28 cellular contexts compared by ENCODE assay signal in the genomic region with DNA sequence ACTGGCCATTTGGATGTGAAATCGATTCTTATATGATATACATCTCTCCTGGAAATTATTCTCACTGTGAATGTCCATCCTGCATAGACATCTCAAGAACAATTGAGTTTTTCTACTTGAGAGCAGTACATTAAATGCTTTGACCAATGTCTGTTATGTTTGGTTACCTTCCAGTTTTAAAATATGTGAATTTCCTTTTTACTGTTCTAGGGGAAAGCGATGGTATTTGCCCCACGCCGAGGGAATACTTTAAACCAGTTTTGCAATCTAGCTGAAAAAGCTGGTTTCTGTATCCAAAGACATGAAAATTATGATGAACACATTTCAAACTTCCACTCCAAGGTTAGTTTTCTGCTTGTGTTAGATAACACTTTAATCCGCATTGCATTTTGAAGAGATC.
"Had no signal": no experiment of that assay in that cellular context is flagged by ENCODE, and none has a peak within 500 bp of the region (broad histone marks: within the 10 kb centered on the region; RNA-seq: fewer than 3 reads in every experiment).

No MANE protein-coding gene starts in this region.

- DNase-seq: cerebellar nuclear complex; dorsolateral prefrontal cortex; effector CD4-positive, alpha-beta T cell; foreskin keratinocyte; heart left ventricle; kidney; mesenchymal stem cell; mucosa of descending colon; naive B cell; stimulated activated CD4-positive, alpha-beta T cell treated with anti-CD3 and anti-CD28 coated beads, Interleukin-12 subunit alpha, Interleukin-12 subunit beta, amount 100 ng/mL, for 4 hours; stimulated activated CD4-positive, alpha-beta T cell treated with anti-CD3 and anti-CD28 coated beads, Interleukin-2, amount 100 ng/mL, for 24 hours; stimulated activated CD4-positive, alpha-beta T cell treated with anti-CD3 and anti-CD28 coated beads, Interleukin-4, amount 100 ng/mL, for 4 hours; trophoblast cell had no signal

- H3K79me2 ChIP-seq: hepatocyte, parathyroid adenoma had no signal

- H3K27me3 ChIP-seq: vagina had no signal

- H3K4me1 ChIP-seq: foreskin keratinocyte, gastroesophageal sphincter, parathyroid adenoma had no signal

- H3K9me3 ChIP-seq: gastroesophageal sphincter, heart left ventricle, mucosa of descending colon, neutrophil, suprapubic skin, vagina had no signal

- H3K4me2 ChIP-seq: hepatocyte, smooth muscle cell had no signal

- H3K4me3 ChIP-seq: dorsolateral prefrontal cortex, gastroesophageal sphincter, heart left ventricle, hepatocyte, lung, mucosa of descending colon, smooth muscle cell, suprapubic skin, vagina had no signal

- H3K9ac ChIP-seq: parathyroid adenoma had no signal

- H3K4me3 Mint-ChIP-seq: mesothelial cell of epicardium; naive B cell; natural killer cell treated with Interleukin-12 subunit alpha and Interleukin-12 subunit beta and Interleukin-15 and Interleukin-18, amount 100 ng/mL, for 72 hours; neural crest cell; stimulated activated memory B cell treated with anti-CD40 and anti-IgM and Interleukin-4, amounts not matched to agents 10 μg/mL and 1 μg/mL and 100 μg/mL, for 72 hours; stimulated activated naive CD8-positive, alpha-beta T cell treated with anti-CD3 and anti-CD28 coated beads, Interleukin-15, Interleukin-2, amounts not matched to agents 100 ng/mL and 50 ng/mL, for 24 hours had no signal

- H2AFZ ChIP-seq: hepatocyte, parathyroid adenoma had no signal

- H3K9me3 Mint-ChIP-seq: mesothelial cell of epicardium; naive B cell; natural killer cell treated with Interleukin-12 subunit alpha and Interleukin-12 subunit beta and Interleukin-15 and Interleukin-18, amount 100 ng/mL, for 72 hours; neural crest cell; stimulated activated memory B cell treated with anti-CD40 and anti-IgM and Interleukin-4, amounts not matched to agents 10 μg/mL and 1 μg/mL and 100 μg/mL, for 72 hours; stimulated activated naive CD8-positive, alpha-beta T cell treated with anti-CD3 and anti-CD28 coated beads, Interleukin-15, Interleukin-2, amounts not matched to agents 100 ng/mL and 50 ng/mL, for 24 hours had no signal

- H3K27ac Mint-ChIP-seq: mesothelial cell of epicardium; naive B cell; natural killer cell treated with Interleukin-12 subunit alpha and Interleukin-12 subunit beta and Interleukin-15 and Interleukin-18, amount 100 ng/mL, for 72 hours; progenitor cell of endocrine pancreas; stimulated activated memory B cell treated with anti-CD40 and anti-IgM and Interleukin-4, amounts not matched to agents 10 μg/mL and 1 μg/mL and 100 μg/mL, for 72 hours; stimulated activated naive CD8-positive, alpha-beta T cell treated with anti-CD3 and anti-CD28 coated beads, Interleukin-15, Interleukin-2, amounts not matched to agents 100 ng/mL and 50 ng/mL, for 24 hours had no signal

- H3K27ac ChIP-seq: dorsolateral prefrontal cortex, epithelial cell of prostate, foreskin keratinocyte, gastroesophageal sphincter, heart left ventricle, hepatocyte, neutrophil, parathyroid adenoma, suprapubic skin, vagina had no signal

- H3K36me3 ChIP-seq: gastroesophageal sphincter, heart left ventricle, neutrophil, suprapubic skin, vagina had no signal

- H3K36me3 Mint-ChIP-seq: mesothelial cell of epicardium; natural killer cell treated with Interleukin-12 subunit alpha and Interleukin-12 subunit beta and Interleukin-15 and Interleukin-18, amount 100 ng/mL, for 72 hours; stimulated activated memory B cell treated with anti-CD40 and anti-IgM and Interleukin-4, amounts not matched to agents 10 μg/mL and 1 μg/mL and 100 μg/mL, for 72 hours had no signal
